Comparison of ENCODE assay signal across 1 cellular context in genomic region chr22:46753761-46754109, GRCh38.
TF ChIP-seq lines count a peak whose summit lies in the region.

No MANE protein-coding gene starts in this region.

TF ChIP-seq in K562, 482 proteins besides CTCF, POLR2A, EP300 and RAD21 (continued from another document):
- TF ChIP-seq PRDM10 (IDR thresholded peaks at IDR 0.05; ENCODE audit: partially characterized antibody) (no peak), ZNF395 (CRISPR knock-in tag; IDR thresholded peaks at IDR 0.05) (no peak), MAZ (CRISPR knock-in tag; conservative IDR thresholded peaks at IDR 0.05 in 1 of 2, IDR thresholded peaks at IDR 0.05 in 1 of 2) (0 out of 4 replicates have a peak, but pooled peaks of 1 of the 2 experiments have one; percentile 0), MECOM (CRISPR knock-in tag; IDR thresholded peaks at IDR 0.05) (no peak), DPF2 (IDR thresholded peaks at IDR 0.05) (no peak), DACH1 (IDR thresholded peaks at IDR 0.05; ENCODE audit: partially characterized antibody) (no peak), RB1 (IDR thresholded peaks at IDR 0.05; ENCODE audit: low read depth) (no peak), ZBTB34 (CRISPR knock-in tag; IDR thresholded peaks at IDR 0.05) (no peak), ASH1L (IDR thresholded peaks at IDR 0.05; ENCODE audit: borderline replicate concordance, low read depth, partially characterized antibody) (no peak), XRCC4 (IDR thresholded peaks at IDR 0.05; ENCODE audit: extremely low read depth, insufficient read depth, insufficient read length) (no peak), ERF (CRISPR knock-in tag; IDR thresholded peaks at IDR 0.05) (no peak), MAX (CRISPR knock-in tag; IDR thresholded peaks at IDR 0.05) (no peak), MEF2D (tag; conservative IDR thresholded peaks at IDR 0.05; ENCODE audit: low read depth) (no peak), TAF7 (tag; IDR thresholded peaks at IDR 0.05) (0 out of 2 replicates have a peak, but pooled peaks have one; percentile 15), TRIM28 (IDR thresholded peaks at IDR 0.05) (no peak), ZNF778 (CRISPR knock-in tag; IDR thresholded peaks at IDR 0.05) (no peak), PTRF (tag; IDR thresholded peaks at IDR 0.05) (no peak), MTA3 (IDR thresholded peaks at IDR 0.05; ENCODE audit: borderline replicate concordance) (0 out of 2 replicates have a peak, but pooled peaks have one; percentile 41), CSDE1 (IDR thresholded peaks at IDR 0.05) (no peak), MGA (IDR thresholded peaks at IDR 0.05) (no peak), KDM5B (IDR thresholded peaks at IDR 0.05; ENCODE audit: insufficient replicate concordance, low read depth, low read length) (no peak)
